Comparison of ENCODE assay signal across 13 cellular contexts in genomic region chr1:152169356-152170025, GRCh38. TPM values are rescaled to one million over a fixed set of nuclear protein-coding genes. Genes with fewer than 3 reads are reported as not detected.
"Had no signal": no experiment of that assay in that cellular context is flagged by ENCODE, and none has a peak within 500 bp of the region (broad histone marks: within the 10 kb centered on the region; RNA-seq: fewer than 3 reads in every experiment).

No MANE protein-coding gene starts in this region.

- H3K4me3 ChIP-seq: adrenal gland, body of pancreas, stomach, thyroid gland, vagina had no signal

- H3K27ac ChIP-seq: body of pancreas, stomach, thyroid gland, vagina had no signal

- H3K27ac Mint-ChIP-seq: effector memory CD8-positive, alpha-beta T cell had no signal

- ATAC-seq: body of pancreas; effector memory CD8-positive, alpha-beta T cell had no signal

- H3K36me3 ChIP-seq: adrenal gland, stomach, thyroid gland, vagina had no signal

- H3K4me3 Mint-ChIP-seq: effector memory CD8-positive, alpha-beta T cell had no signal

- H3K27me3 ChIP-seq: adrenal gland, body of pancreas, stomach, thyroid gland, vagina had no signal

- H3K9me3 Mint-ChIP-seq: effector memory CD8-positive, alpha-beta T cell had no signal

- DNase-seq: activated CD4-positive, alpha-beta T cell treated with anti-CD3 and anti-CD28 coated beads, Interleukin-2, amount 50 U/mL, for 1 hour; activated naive CD4-positive, alpha-beta T cell treated with anti-CD3 and anti-CD28 coated beads, Interleukin-2, amount 50 U/mL, for 16 hours; adrenal gland; body of pancreas; effector memory CD8-positive, alpha-beta T cell; stomach; thyroid gland had no signal

- H3K9me3 ChIP-seq: adrenal gland, body of pancreas, stomach, thyroid gland, vagina had no signal

RNA-seq across cellular contexts. Expression of gene RPTN, which starts 10.5 kb away (rescaled TPM):
- total RNA-seq: adrenal gland, body of pancreas, kidney epithelial cell, liver, osteocyte, skeletal muscle tissue, stomach, thyroid gland had no signal
- polyA plus RNA-seq: adrenal gland, liver, neural cell had no signal

RNA-seq across cellular contexts. Expression of gene TCHH, which starts 54.2 kb away (rescaled TPM):
- total RNA-seq: skeletal muscle tissue, stomach had no signal

RNA-seq across cellular contexts. Expression of gene HRNR, which starts 54.5 kb away (rescaled TPM):
- total RNA-seq: adrenal gland, body of pancreas, kidney epithelial cell, liver, osteocyte, skeletal muscle tissue, thyroid gland, vagina had no signal
- polyA plus RNA-seq: neural cell, stomach had no signal
